8 cellular contexts compared by ENCODE assay signal in genomic region chr12:121801601-121802484, GRCh38. TPM values are rescaled to one million over a fixed set of nuclear protein-coding genes. Genes with fewer than 3 reads are reported as not detected.
DNase-seq lines count a peak whose midpoint lies in the region; ATAC-seq and TF ChIP-seq lines count a peak whose summit lies in the region.

No MANE protein-coding gene starts in this region.

- no peak for TF ChIP-seq CTCF in heart left ventricle (IDR thresholded peaks at IDR 0.05)
- no peak for TF ChIP-seq CTCF in gastrocnemius medialis (IDR thresholded peaks at IDR 0.05 in 4 of 5, conservative IDR thresholded peaks at IDR 0.05 in 1 of 5)

- peak overlapping the region; percentile 95 for H3K27ac Mint-ChIP-seq in activated naive CD8-positive, alpha-beta T cell treated with anti-CD3 and anti-CD28 coated beads, Interleukin-2, amount 50 U/mL, for 24 hours

- in situ Hi-C loops in gastrocnemius medialis (cut with MboI; ENCODE audit: low sequenced_read_pairs in 4 of 4): no loop called here

- H3K9me3 Mint-ChIP-seq in activated naive CD8-positive, alpha-beta T cell treated with anti-CD3 and anti-CD28 coated beads, Interleukin-2, amount 50 U/mL, for 24 hours: no peaks in the 10 kb centered on the region

- intact Hi-C loops in heart left ventricle (cut with DNase I) (no loop called here), cardiac septum (cut with DNase I) (no loop called here), gastrocnemius medialis (cut with DNase I; ENCODE audit: low total_unique reads) (no loop called here)

- H3K9me3 ChIP-seq in heart left ventricle (no peaks in the 10 kb centered on the region), NT2/D1 (ENCODE audit: insufficient read depth, low read length) (no peaks in the 10 kb centered on the region), gastrocnemius medialis (no peaks in the 10 kb centered on the region)

- peak overlapping the region; percentile 88 for H3K4me3 Mint-ChIP-seq in activated naive CD8-positive, alpha-beta T cell treated with anti-CD3 and anti-CD28 coated beads, Interleukin-2, amount 50 U/mL, for 24 hours

- 4 to 9% (median 6%) methylated on average over 18 of the region's 18 CpGs for WGBS in heart left ventricle, 4 donors

- H3K4me3 ChIP-seq in heart left ventricle: peak overlapping the region; percentile 64 to 89 (median 78)
- H3K4me3 ChIP-seq in NT2/D1 (ENCODE audit: insufficient read length, low read depth): peak overlapping the region; percentile 71
- peak overlapping the region; percentile 66 to 86 (median 75) for H3K4me3 ChIP-seq in gastrocnemius medialis

- H3K27me3 Mint-ChIP-seq in activated naive CD8-positive, alpha-beta T cell treated with anti-CD3 and anti-CD28 coated beads, Interleukin-2, amount 50 U/mL, for 24 hours: no peaks in the 10 kb centered on the region

- ATAC-seq in heart left ventricle (no peak), gastrocnemius medialis (no peak), HG03442 (IDR thresholded peaks at IDR 0.05; ENCODE audit: unreplicated experiment) (no peak), GM18867 (IDR thresholded peaks at IDR 0.05; ENCODE audit: unreplicated experiment) (no peak)
- ATAC-seq in activated naive CD8-positive, alpha-beta T cell treated with anti-CD3 and anti-CD28 coated beads, Interleukin-2, amount 50 U/mL, for 24 hours: no peak

- peak in 2 of 5 donors; percentile 25 to 35 for DNase-seq in heart left ventricle
- no peak for DNase-seq in cardiac septum (ENCODE audit: low spot score)
- DNase-seq in NT2/D1 (ENCODE audit: low read depth, low spot score): no peak
- peak; percentile 34 for DNase-seq in activated naive CD8-positive, alpha-beta T cell treated with anti-CD3 and anti-CD28 coated beads, Interleukin-2, amount 50 U/mL, for 24 hours
- DNase-seq in hippocampal formation (lab: John Stamatoyannopoulos, UW): peak; percentile 39 to 60
- no peak for DNase-seq in gastrocnemius medialis

- H3K4me1 Mint-ChIP-seq in activated naive CD8-positive, alpha-beta T cell treated with anti-CD3 and anti-CD28 coated beads, Interleukin-2, amount 50 U/mL, for 24 hours: peaks cover 45% of the 10 kb centered on the region

- H3K27ac ChIP-seq in heart left ventricle (peak overlapping the region; percentile 99 to 100 (median 100)), gastrocnemius medialis (peak overlapping the region; percentile 97 to 100 (median 99))

- no peak for TF ChIP-seq POLR2A in heart left ventricle (IDR thresholded peaks at IDR 0.05)
- TF ChIP-seq POLR2A in gastrocnemius medialis (IDR thresholded peaks at IDR 0.05): no peak

- no peaks in the 10 kb centered on the region for H3K27me3 ChIP-seq in heart left ventricle
- H3K27me3 ChIP-seq in NT2/D1 (ENCODE audit: insufficient read depth, insufficient read length): no peaks in the 10 kb centered on the region
- H3K27me3 ChIP-seq in gastrocnemius medialis: no peaks in the 10 kb centered on the region

- peak overlapping the region; percentile 98 for H3K9ac ChIP-seq in NT2/D1 (ENCODE audit: insufficient read length, low read depth)

- H3K36me3 Mint-ChIP-seq in activated naive CD8-positive, alpha-beta T cell treated with anti-CD3 and anti-CD28 coated beads, Interleukin-2, amount 50 U/mL, for 24 hours (ENCODE audit: low read depth): peaks cover 24% of the 10 kb centered on the region

- H3K36me3 ChIP-seq in heart left ventricle (peaks cover 0 to 20% (median 0%) of the 10 kb centered on the region in 9 donors), NT2/D1 (ENCODE audit: insufficient read depth, insufficient read length, low read length) (peaks cover 42% of the 10 kb centered on the region), gastrocnemius medialis (no peaks in the 10 kb centered on the region)

- peaks cover 17 to 67% (median 40%) of the 10 kb centered on the region in 12 donors for H3K4me1 ChIP-seq in heart left ventricle
- H3K4me1 ChIP-seq in NT2/D1 (ENCODE audit: insufficient read depth, insufficient read length): peaks cover 22% of the 10 kb centered on the region
- peaks cover 43 to 46% of the 10 kb centered on the region in 2 donors for H3K4me1 ChIP-seq in gastrocnemius medialis

RNA-seq across cellular contexts. Expression of gene SETD1B, which starts 2.0 kb away (rescaled TPM):
- total RNA-seq in heart left ventricle (10 to 100 TPM in 5 of 9 donors, 1 to 10 TPM in 4; 6.2 to 17.0 (median 12.0) TPM), cardiac septum (13.0 TPM), gastrocnemius medialis (1 to 10 TPM; 2.2 to 9.3 (median 6.2) TPM)
- polyA plus RNA-seq in heart left ventricle: 1 to 10 TPM; 6.9 to 7.2 TPM

RNA-seq across cellular contexts. Expression of gene RHOF, which starts 8.4 kb away (rescaled TPM):
- total RNA-seq in heart left ventricle (10 to 100 TPM; 18.8 to 45.2 (median 26.6) TPM), cardiac septum (20.9 TPM), gastrocnemius medialis (1 to 10 TPM; 2.9 to 6.8 (median 4.1) TPM)
- 10 to 100 TPM; 18.8 to 23.8 TPM for polyA plus RNA-seq in heart left ventricle

RNA-seq across cellular contexts. Expression of gene HPD, which starts 56.8 kb away (rescaled TPM):
- total RNA-seq in heart left ventricle (1 to 10 TPM in 7 of 9 donors, under 1 TPM in 2; 0.36 to 2.2 (median 1.5) TPM), cardiac septum (1.3 TPM), gastrocnemius medialis (1 to 10 TPM in 3 of 4 donors, not detected in 1; 2.0 to 5.0 (median 2.0) TPM)
- 1 to 10 TPM in 1 of 2 donors, under 1 TPM in 1; 0.55 to 1.1 TPM for polyA plus RNA-seq in heart left ventricle

Comparison
In these comparisons a context has a peak if more than half of its experiments do, and no peak if none do; other contexts are left out.
1. DNase-seq: peak in activated naive CD8-positive, alpha-beta T cell treated with anti-CD3 and anti-CD28 coated beads, Interleukin-2, amount 50 U/mL, for 24 hours (single experiment) and hippocampal formation (2 of 2); none in cardiac septum (single experiment), NT2/D1 (single experiment) and gastrocnemius medialis (0 of 2).
2. Peak in every context shown above with its lines, with median percentiles within 50 percentile points of each other: H3K4me3 ChIP-seq.